Comparison of ENCODE assay signal across 20 cellular contexts in genomic region chr5:80268916-80269315, GRCh38. TPM values are rescaled to one million over a fixed set of nuclear protein-coding genes. Genes with fewer than 3 reads are reported as not detected.
DNase-seq lines count a peak whose midpoint lies in the region; ATAC-seq and TF ChIP-seq lines count a peak whose summit lies in the region.
"Had no signal": no experiment of that assay in that cellular context is flagged by ENCODE, and none has a peak within 500 bp of the region (broad histone marks: within the 10 kb centered on the region; RNA-seq: fewer than 3 reads in every experiment).

No MANE protein-coding gene starts in this region.

- no CpG with 5 or more reads among the region's 5 CpGs for WGBS in H9 (ENCODE audit: extremely low coverage, insufficient read length, low lambda C conversion rate)
- 35 to 54% methylated on average over 5 of the region's 5 CpGs for WGBS in upper lobe of left lung, 2 donors

- H3K4me1 ChIP-seq in BLaER1 treated with 17β-estradiol and CSF1 and Interleukin-3, amounts not matched to agents 10 nM and 100 nM, result peaks cover 39 to 70% (median 56%) of the 10 kb centered on the region in 10 experiments
- no peaks in the 10 kb centered on the region; the same call in 1 of the 2 replicates for H3K4me1 ChIP-seq in H9 (ENCODE audit: insufficient read depth, low read length)
- peaks cover 6 to 37% of the 10 kb centered on the region in 2 donors for H3K4me1 ChIP-seq in naive thymus-derived CD4-positive, alpha-beta T cell (ENCODE audit: control insufficient read depth in 2 of 2, insufficient read depth in 2 of 2, low read length in 2 of 2)
- H3K4me1 ChIP-seq in upper lobe of left lung, result peaks cover 0 to 7% (median 0%) of the 10 kb centered on the region in 4 donors

- no peaks in the 10 kb centered on the region for H3K27me3 Mint-ChIP-seq in H9 (ENCODE audit: low read depth)
- no peaks in the 10 kb centered on the region for H3K27me3 Mint-ChIP-seq in activated T-helper 1 cell treated with anti-CD3 and anti-CD28 coated beads, Interleukin-12 subunit alpha, Interleukin-12 subunit beta, Interleukin-2, Interleukin-4 antibody, amounts not matched to agents 30 ng/mL and 10 ng/mL and 1 ng/mL, durations not matched to agents 14 hours and 24 hours and 36 hours (ENCODE audit: insufficient read depth)
- H3K27me3 Mint-ChIP-seq in naive thymus-derived CD4-positive, alpha-beta T cell, result no peaks in the 10 kb centered on the region
- H3K27me3 Mint-ChIP-seq: stimulated activated memory B cell treated with anti-CD40 and anti-IgM and Interleukin-4, amounts not matched to agents 10 μg/mL and 1 μg/mL and 100 μg/mL, for 72 hours had no signal

- no peak overlapping the region for H3K4ac ChIP-seq in H9 (ENCODE audit: low read depth, low read length)

- no peak overlapping the region for H3K56ac ChIP-seq in H9 (ENCODE audit: insufficient read length, low read depth, low read length)

- H3T11ph ChIP-seq in H9 (ENCODE audit: low read length), result no peak overlapping the region

- no peak overlapping the region for H3K4me3 Mint-ChIP-seq in H9
- H3K4me3 Mint-ChIP-seq in activated T-helper 1 cell treated with anti-CD3 and anti-CD28 coated beads, Interleukin-12 subunit alpha, Interleukin-12 subunit beta, Interleukin-2, Interleukin-4 antibody, amounts not matched to agents 30 ng/mL and 10 ng/mL and 1 ng/mL, durations not matched to agents 14 hours and 24 hours and 36 hours, result peak overlapping the region; percentile 59
- H3K4me3 Mint-ChIP-seq in naive thymus-derived CD4-positive, alpha-beta T cell, result peak overlapping the region; percentile 56 to 83 (median 78)
- H3K4me3 Mint-ChIP-seq: stimulated activated memory B cell treated with anti-CD40 and anti-IgM and Interleukin-4, amounts not matched to agents 10 μg/mL and 1 μg/mL and 100 μg/mL, for 72 hours had no signal

- no peak for TF ChIP-seq POLR2A in upper lobe of left lung (IDR thresholded peaks at IDR 0.05)

- no peak overlapping the region for H2AFZ ChIP-seq in H9 (ENCODE audit: low read length)

- no peaks in the 10 kb centered on the region for H3K36me3 Mint-ChIP-seq in H9 (ENCODE audit: insufficient read depth in 1 of 3, low read depth in 3 of 3)
- peaks cover 1% of the 10 kb centered on the region for H3K36me3 Mint-ChIP-seq in activated T-helper 1 cell treated with anti-CD3 and anti-CD28 coated beads, Interleukin-12 subunit alpha, Interleukin-12 subunit beta, Interleukin-2, Interleukin-4 antibody, amounts not matched to agents 30 ng/mL and 10 ng/mL and 1 ng/mL, durations not matched to agents 14 hours and 24 hours and 36 hours (ENCODE audit: low read depth)
- peaks cover 0 to 2% (median 0%) of the 10 kb centered on the region in 5 donors for H3K36me3 Mint-ChIP-seq in naive thymus-derived CD4-positive, alpha-beta T cell
- H3K36me3 Mint-ChIP-seq: stimulated activated memory B cell treated with anti-CD40 and anti-IgM and Interleukin-4, amounts not matched to agents 10 μg/mL and 1 μg/mL and 100 μg/mL, for 72 hours had no signal

- peak overlapping the region; percentile 69 to 89 (median 81) for H3K27ac ChIP-seq in BLaER1 treated with 17β-estradiol and CSF1 and Interleukin-3, amounts not matched to agents 10 nM and 100 nM
- no peak overlapping the region for H3K27ac ChIP-seq in H9 (ENCODE audit: insufficient read length, low read depth, low read length)
- H3K27ac ChIP-seq in naive thymus-derived CD4-positive, alpha-beta T cell (ENCODE audit: low read depth, low read length), result peak overlapping the region; percentile 58
- no peak overlapping the region for H3K27ac ChIP-seq in upper lobe of left lung

- H4K91ac ChIP-seq in H9 (ENCODE audit: insufficient read length, low read depth, low read length), result no peak overlapping the region

- POLR2A ChIA-PET in naive thymus-derived CD4-positive, alpha-beta T cell (lab: Charles Lee), result interaction anchor here (0.6 to 8.1 kb wide), 9 partner anchors 11 to 132 kb away, joined by 3 to 153 read pairs (median 4); partner anchors contain the start of gene SERINC5

- no peak overlapping the region for H4K8ac ChIP-seq in H9 (replicated peaks; ENCODE audit: insufficient read length, low read depth, low read length)

- intact Hi-C loops in activated T-helper 1 cell treated with anti-CD3 and anti-CD28 coated beads, Interleukin-12 subunit alpha, Interleukin-12 subunit beta, Interleukin-2, Interleukin-4 antibody, amounts not matched to agents 30 ng/mL and 10 ng/mL and 1 ng/mL, durations not matched to agents 14 hours and 24 hours and 36 hours (cut with micrococcal nuclease), result no loop called here
- intact Hi-C loops in naive thymus-derived CD4-positive, alpha-beta T cell (cut with micrococcal nuclease), result no loop called here

- no peak overlapping the region for H2BK15ac ChIP-seq in H9 (ENCODE audit: low read depth, low read length)

- H3K36me3 ChIP-seq in BLaER1 treated with 17β-estradiol and CSF1 and Interleukin-3, amounts not matched to agents 10 nM and 100 nM, result no peaks in the 10 kb centered on the region
- H3K36me3 ChIP-seq in naive thymus-derived CD4-positive, alpha-beta T cell (ENCODE audit: control insufficient read depth in 2 of 3, insufficient read depth in 3 of 3, low read length in 3 of 3), result no peaks in the 10 kb centered on the region
- H3K36me3 ChIP-seq in upper lobe of left lung, result no peaks in the 10 kb centered on the region

- H2BK20ac ChIP-seq in H9 (ENCODE audit: low read depth, low read length, poor library complexity, severe bottlenecking), result no peak overlapping the region

- H3K79me2 ChIP-seq in H9 (ENCODE audit: insufficient read depth, low read length), result no peaks in the 10 kb centered on the region

- H3K4me1 Mint-ChIP-seq in H9, result peaks cover 18 to 21% of the 10 kb centered on the region in 2 experiments
- H3K4me1 Mint-ChIP-seq in activated T-helper 1 cell treated with anti-CD3 and anti-CD28 coated beads, Interleukin-12 subunit alpha, Interleukin-12 subunit beta, Interleukin-2, Interleukin-4 antibody, amounts not matched to agents 30 ng/mL and 10 ng/mL and 1 ng/mL, durations not matched to agents 14 hours and 24 hours and 36 hours (ENCODE audit: low read depth), result peaks cover 32% of the 10 kb centered on the region
- peaks cover 39 to 79% (median 62%) of the 10 kb centered on the region in 7 donors for H3K4me1 Mint-ChIP-seq in naive thymus-derived CD4-positive, alpha-beta T cell

- peak overlapping the region; percentile 35 to 81 (median 65) for H3K4me2 ChIP-seq in BLaER1 treated with 17β-estradiol and CSF1 and Interleukin-3, amounts not matched to agents 10 nM and 100 nM
- no peak overlapping the region for H3K4me2 ChIP-seq in H9 (ENCODE audit: insufficient read depth, insufficient read length, low read length)

- H4K5ac ChIP-seq in H9 (ENCODE audit: insufficient read length, low read depth, low read length), result no peak overlapping the region

- H3K9me3 ChIP-seq in BLaER1 treated with 17β-estradiol and CSF1 and Interleukin-3, amounts not matched to agents 10 nM and 100 nM (replicated peaks in 1 of 11), result peaks cover 0 to 3% (median 0%) of the 10 kb centered on the region in 11 experiments; a peak in 1 of 22 replicates
- H3K9me3 ChIP-seq in H9 (ENCODE audit: control insufficient read depth, low read depth, low read length), result no peaks in the 10 kb centered on the region
- no peaks in the 10 kb centered on the region for H3K9me3 ChIP-seq in naive thymus-derived CD4-positive, alpha-beta T cell (ENCODE audit: control insufficient read depth in 2 of 3, low read length in 3 of 3)
- no peaks in the 10 kb centered on the region for H3K9me3 ChIP-seq in upper lobe of left lung

- CTCF ChIA-PET in naive thymus-derived CD4-positive, alpha-beta T cell (lab: Charles Lee), result interaction anchor here (0.9 to 1.7 kb wide), 5 partner anchors 13 to 175 kb away, joined by 3 to 5 read pairs (median 5); partner anchors contain the start of gene SERINC5

- TF ChIP-seq CTCF in H9 (conservative IDR thresholded peaks at IDR 0.05) (no peak), upper lobe of left lung (IDR thresholded peaks at IDR 0.05) (no peak)

- no peak overlapping the region for H2BK120ac ChIP-seq in H9 (ENCODE audit: low read depth, low read length, poor library complexity, severe bottlenecking)

- H4K20me1 ChIP-seq in BLaER1 treated with 17β-estradiol and CSF1 and Interleukin-3, amounts not matched to agents 10 nM and 100 nM, result no peaks in the 10 kb centered on the region
- H4K20me1 ChIP-seq in H9 (ENCODE audit: control insufficient read depth, insufficient read depth, insufficient read length), result no peaks in the 10 kb centered on the region

- no peak overlapping the region for H3K14ac ChIP-seq in H9 (ENCODE audit: insufficient read depth, low read length)

- H3K9me3 Mint-ChIP-seq in H9, result no peaks in the 10 kb centered on the region
- no peaks in the 10 kb centered on the region for H3K9me3 Mint-ChIP-seq in activated T-helper 1 cell treated with anti-CD3 and anti-CD28 coated beads, Interleukin-12 subunit alpha, Interleukin-12 subunit beta, Interleukin-2, Interleukin-4 antibody, amounts not matched to agents 30 ng/mL and 10 ng/mL and 1 ng/mL, durations not matched to agents 14 hours and 24 hours and 36 hours
- H3K9me3 Mint-ChIP-seq in naive thymus-derived CD4-positive, alpha-beta T cell, result peaks cover 0 to 5% (median 0%) of the 10 kb centered on the region in 11 donors
- H3K9me3 Mint-ChIP-seq: stimulated activated memory B cell treated with anti-CD40 and anti-IgM and Interleukin-4, amounts not matched to agents 10 μg/mL and 1 μg/mL and 100 μg/mL, for 72 hours had no signal

- DNase-seq in H9 (no peak), MV-4-11 (lab: John Stamatoyannopoulos, UW) (no peak), DMS114 treated with DMSO at 0.1 percent for 48 hours (lab: John Stamatoyannopoulos, UW; ENCODE audit: unreplicated experiment) (no peak), upper lobe of left lung (no peak)
- no peak for DNase-seq in activated T-helper 1 cell treated with anti-CD3 and anti-CD28 coated beads, Interleukin-12 subunit alpha, Interleukin-12 subunit beta, Interleukin-2, Interleukin-4 antibody, amounts not matched to agents 30 ng/mL and 10 ng/mL and 1 ng/mL, durations not matched to agents 14 hours and 24 hours and 36 hours (ENCODE audit: low spot score)
- DNase-seq in naive thymus-derived CD4-positive, alpha-beta T cell, result peak in 3 of 9 donors; percentile 19 to 42 (median 32)
- DNase-seq: activated CD4-positive, alpha-beta T cell treated with anti-CD3 and anti-CD28 coated beads, Interleukin-2, amount 50 U/mL, for 48 hours; effector CD8-positive, alpha-beta T cell; H7; midbrain; NCI-H1092; NCI-H2227 treated with DMSO at 0.1 percent for 48 hours; stimulated activated CD4-positive, alpha-beta T cell treated with anti-CD3 and anti-CD28 coated beads, Interleukin-4, amount 100 ng/mL, for 1 hour had no signal

- H2AK5ac ChIP-seq in H9 (ENCODE audit: insufficient read length, low read length), result no peak overlapping the region

- H2BK12ac ChIP-seq in H9 (ENCODE audit: insufficient read length, low read depth, low read length), result no peak overlapping the region

- peak overlapping the region in 4 of 10 experiments; percentile 2 to 26 (median 18); a peak in 6 of 20 replicates for H3K4me3 ChIP-seq in BLaER1 treated with 17β-estradiol and CSF1 and Interleukin-3, amounts not matched to agents 10 nM and 100 nM
- H3K4me3 ChIP-seq in naive thymus-derived CD4-positive, alpha-beta T cell (ENCODE audit: low read length), result no peak overlapping the region
- H3K4me3 ChIP-seq in upper lobe of left lung, result no peak overlapping the region

- H3K79me1 ChIP-seq in H9 (ENCODE audit: insufficient read depth, low read depth, low read length, poor library complexity, severe bottlenecking), result no peaks in the 10 kb centered on the region

- TF ChIP-seq EP300 in upper lobe of left lung (IDR thresholded peaks at IDR 0.05), result no peak

- H3K23me2 ChIP-seq in H9 (ENCODE audit: insufficient read length, low read depth, low read length, poor library complexity, severe bottlenecking), result no peaks in the 10 kb centered on the region

- H2BK5ac ChIP-seq in H9 (ENCODE audit: insufficient read length, low read length), result no peak overlapping the region

- H3K23ac ChIP-seq in H9 (ENCODE audit: insufficient read length, low read depth, low read length), result no peak overlapping the region

- H3K18ac ChIP-seq in H9 (ENCODE audit: insufficient read length, low read depth, low read length), result no peak overlapping the region

- peak overlapping the region; percentile 51 to 94 (median 76); a peak in 4 of 7 replicates for H3K27ac Mint-ChIP-seq in H9
- H3K27ac Mint-ChIP-seq in activated T-helper 1 cell treated with anti-CD3 and anti-CD28 coated beads, Interleukin-12 subunit alpha, Interleukin-12 subunit beta, Interleukin-2, Interleukin-4 antibody, amounts not matched to agents 30 ng/mL and 10 ng/mL and 1 ng/mL, durations not matched to agents 14 hours and 24 hours and 36 hours, result peak overlapping the region; percentile 87
- peak overlapping the region; percentile 93 to 100 (median 96) for H3K27ac Mint-ChIP-seq in naive thymus-derived CD4-positive, alpha-beta T cell
- H3K27ac Mint-ChIP-seq: stimulated activated memory B cell treated with anti-CD40 and anti-IgM and Interleukin-4, amounts not matched to agents 10 μg/mL and 1 μg/mL and 100 μg/mL, for 72 hours had no signal

- peak; percentile 20 for ATAC-seq in naive thymus-derived CD4-positive, alpha-beta T cell
- ATAC-seq in HG02623 (IDR thresholded peaks at IDR 0.05; ENCODE audit: unreplicated experiment) (no peak), upper lobe of left lung (ENCODE audit: low FRiP score in 2 of 2) (no peak)
- ATAC-seq: Panc1; stimulated activated memory B cell treated with anti-CD40 and anti-IgM and Interleukin-4, amounts not matched to agents 10 μg/mL and 1 μg/mL and 100 μg/mL, for 72 hours had no signal

- H3K9ac ChIP-seq in BLaER1 treated with 17β-estradiol and CSF1 and Interleukin-3, amounts not matched to agents 10 nM and 100 nM, result peak overlapping the region; percentile 15 to 78 (median 60); a peak in 21 of 22 replicates
- no peak overlapping the region for H3K9ac ChIP-seq in H9 (ENCODE audit: extremely low read depth, insufficient read length, low read length)

- no peaks in the 10 kb centered on the region for H3K27me3 ChIP-seq in BLaER1 treated with 17β-estradiol and CSF1 and Interleukin-3, amounts not matched to agents 10 nM and 100 nM
- no peaks in the 10 kb centered on the region for H3K27me3 ChIP-seq in H9 (ENCODE audit: insufficient read depth, low read length)
- no peaks in the 10 kb centered on the region for H3K27me3 ChIP-seq in naive thymus-derived CD4-positive, alpha-beta T cell (ENCODE audit: control insufficient read depth in 2 of 2, insufficient read depth in 2 of 2, low read length in 2 of 2)
- H3K27me3 ChIP-seq in upper lobe of left lung, result no peaks in the 10 kb centered on the region

RNA-seq across cellular contexts. Expression of gene SERINC5, which starts 13.1 kb away (rescaled TPM):
- 52.3 and 54.7 TPM in 2 replicates for total RNA-seq in H9 (2021)
- 21.2 and 22.8 TPM in 2 replicates for total RNA-seq in activated T-helper 1 cell treated with anti-CD3 and anti-CD28 coated beads, Interleukin-12 subunit alpha, Interleukin-12 subunit beta, Interleukin-2, Interleukin-4 antibody, amounts not matched to agents 30 ng/mL and 10 ng/mL and 1 ng/mL, durations not matched to agents 14 hours and 24 hours and 36 hours
- 100 to 1,000 TPM in 4 of 5 experiments, 10 to 100 TPM in 1; 71.2 to 164 (median 163) TPM for total RNA-seq in naive thymus-derived CD4-positive, alpha-beta T cell
- polyA plus RNA-seq in naive thymus-derived CD4-positive, alpha-beta T cell, result 10 to 100 TPM; 34.3 to 34.9 TPM
- total RNA-seq in upper lobe of left lung, result 10 to 100 TPM; 27.3 to 62.4 (median 41.3) TPM

RNA-seq across cellular contexts. Expression of gene SPZ1, which starts 50.9 kb away (rescaled TPM):
- total RNA-seq in H9 (2021) (not detected in 2 replicates), upper lobe of left lung (not detected)
- not detected in 2 replicates for total RNA-seq in activated T-helper 1 cell treated with anti-CD3 and anti-CD28 coated beads, Interleukin-12 subunit alpha, Interleukin-12 subunit beta, Interleukin-2, Interleukin-4 antibody, amounts not matched to agents 30 ng/mL and 10 ng/mL and 1 ng/mL, durations not matched to agents 14 hours and 24 hours and 36 hours
- not detected for total RNA-seq in naive thymus-derived CD4-positive, alpha-beta T cell
- polyA plus RNA-seq in naive thymus-derived CD4-positive, alpha-beta T cell, result not detected
- total RNA-seq: frontal cortex, H7, HT1080 had no signal
- polyA plus RNA-seq: BJ had no signal

Comparison
In these comparisons a context has a peak if more than half of its experiments do, and no peak if none do; other contexts are left out.
1. H3K27ac ChIP-seq: peak in BLaER1 treated with 17β-estradiol and CSF1 and Interleukin-3, amounts not matched to agents 10 nM and 100 nM (11 of 11) and naive thymus-derived CD4-positive, alpha-beta T cell (single experiment); none in H9 (single experiment) and upper lobe of left lung (0 of 4).
2. H3K4me3 Mint-ChIP-seq: peak in activated T-helper 1 cell treated with anti-CD3 and anti-CD28 coated beads, Interleukin-12 subunit alpha, Interleukin-12 subunit beta, Interleukin-2, Interleukin-4 antibody, amounts not matched to agents 30 ng/mL and 10 ng/mL and 1 ng/mL, durations not matched to agents 14 hours and 24 hours and 36 hours (single experiment) and naive thymus-derived CD4-positive, alpha-beta T cell (10 of 10); none in H9 (0 of 2).
3. Peak in every context shown above with its lines, with median percentiles within 50 percentile points of each other: H3K27ac Mint-ChIP-seq.